17 cellular contexts compared by ENCODE assay signal in the genomic region with DNA sequence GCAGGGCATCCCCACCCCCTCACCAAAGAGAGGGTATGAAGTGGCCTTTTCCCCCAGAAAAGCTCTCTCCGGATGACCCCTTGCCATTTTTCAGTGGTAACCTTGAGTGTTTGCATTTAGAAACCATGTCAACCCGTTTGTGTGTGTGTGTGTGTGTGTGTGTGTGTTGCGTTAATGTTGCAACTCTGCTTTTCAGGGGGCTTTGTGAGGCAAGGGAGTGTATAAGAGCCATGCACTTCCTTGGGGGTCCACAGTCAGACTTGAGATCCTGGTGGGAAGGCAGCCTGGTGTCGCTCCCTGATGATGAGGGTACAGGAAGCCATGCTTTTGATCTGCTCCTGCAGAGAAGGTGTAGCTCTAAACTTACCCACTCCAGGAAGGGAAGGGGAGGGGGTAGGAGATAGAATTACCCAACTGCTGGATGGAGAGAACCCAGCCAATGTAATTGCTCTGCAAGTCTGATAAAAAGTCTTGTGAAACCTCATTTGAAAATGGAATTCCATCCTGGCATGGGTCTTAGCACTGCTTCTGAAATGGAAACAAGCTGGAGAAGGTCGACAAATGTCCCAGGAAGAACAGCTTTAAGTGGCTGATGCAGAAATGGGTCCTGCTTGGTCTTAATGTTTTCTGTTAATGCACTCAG. TPM values are rescaled to one million over a fixed set of nuclear protein-coding genes. Genes with fewer than 3 reads are reported as not detected.
DNase-seq lines count a peak whose midpoint lies in the region; ATAC-seq and TF ChIP-seq lines count a peak whose summit lies in the region.
"Had no signal": no experiment of that assay in that cellular context is flagged by ENCODE, and none has a peak within 500 bp of the region (broad histone marks: within the 10 kb centered on the region; RNA-seq: fewer than 3 reads in every experiment).

No MANE protein-coding gene starts in this region.

- 36 to 86% methylated on average over 1 to 4 of the region's 5 CpGs for WGBS in gastroesophageal sphincter (ENCODE audit: low coverage in 1 of 2), 2 donors

- DNase-seq in AG20443 (ENCODE audit: low spot score) (peak; percentile 32), NCI-H69 (lab: John Stamatoyannopoulos, UW) (peak; percentile 12), omental fat pad (ENCODE audit: low spot score) (no peak), NCI-H2227 (lab: John Stamatoyannopoulos, UW; ENCODE audit: unreplicated experiment) (no peak), G401 (ENCODE audit: low spot score) (no peak)
- DNase-seq: activated CD4-positive, alpha-beta T cell treated with anti-CD3 and anti-CD28 coated beads for 36 hours; central memory CD4-positive, alpha-beta T cell; NCI-H2227 treated with DMSO at 0.1 percent for 48 hours; occipital lobe; small intestine; T-helper 9 cell had no signal

- ATAC-seq in gastroesophageal sphincter = peak; percentile 69
- peak; percentile 71 for ATAC-seq in omental fat pad (ENCODE audit: low FRiP score)
- ATAC-seq in GM18858 (IDR thresholded peaks at IDR 0.05; ENCODE audit: unreplicated experiment) = no peak
- no peak for ATAC-seq in GM21528 (IDR thresholded peaks at IDR 0.05; ENCODE audit: low FRiP score, unreplicated experiment)
- ATAC-seq: activated CD4-positive, alpha-beta T cell treated with anti-CD3 and anti-CD28 coated beads for 36 hours; stimulated activated effector memory CD8-positive, alpha-beta T cell treated with anti-CD3 and anti-CD28 coated beads, Interleukin-12 subunit alpha, Interleukin-12 subunit beta, amount 100 ng/mL, for 72 hours had no signal

- TF ChIP-seq CTCF in gastroesophageal sphincter (IDR thresholded peaks at IDR 0.05) (no peak), omental fat pad (IDR thresholded peaks at IDR 0.05) (no peak)

- H3K27ac ChIP-seq in gastroesophageal sphincter = peak overlapping the region in 3 of 4 donors; percentile 13 to 67 (median 54)
- H3K27ac ChIP-seq: SJSA1, uterus had no signal

- H3K4me3 ChIP-seq in gastroesophageal sphincter = no peak overlapping the region
- H3K4me3 ChIP-seq: SJSA1, uterus had no signal

- in situ Hi-C loops in G401 (cut with HindIII; ENCODE audit: low sequenced_read_pairs) = no loop called here

- no peaks in the 10 kb centered on the region for H3K9me3 ChIP-seq in gastroesophageal sphincter
- H3K9me3 ChIP-seq: SJSA1, uterus had no signal

- TF ChIP-seq POLR2A in gastroesophageal sphincter (IDR thresholded peaks at IDR 0.05) = no peak

- no peak for TF ChIP-seq EP300 in gastroesophageal sphincter (IDR thresholded peaks at IDR 0.05)

- H3K4me1 ChIP-seq in gastroesophageal sphincter = peaks cover 4 to 100% (median 36%) of the 10 kb centered on the region in 3 donors

- no peaks in the 10 kb centered on the region for H3K36me3 ChIP-seq in gastroesophageal sphincter
- H3K36me3 ChIP-seq: uterus had no signal

- H3K27me3 ChIP-seq in gastroesophageal sphincter = no peaks in the 10 kb centered on the region
- H3K27me3 ChIP-seq: SJSA1, uterus had no signal

RNA-seq across cellular contexts. Expression of a gene that starts 10.7 kb away (rescaled TPM):
- total RNA-seq in gastroesophageal sphincter (10 to 100 TPM; 28.8 to 71.6 (median 47.7) TPM), omental fat pad (10 to 100 TPM; 15.9 to 53.8 (median 18.4) TPM)
- total RNA-seq in G401 (2014; rRNA removed; shearing (Covaris generic)) = 5.0 and 5.8 TPM in 2 replicates

RNA-seq across cellular contexts. Expression of a gene that starts 39.4 kb away (rescaled TPM):
- total RNA-seq in gastroesophageal sphincter (100 to 1,000 TPM; 140 to 289 (median 164) TPM), omental fat pad (100 to 1,000 TPM; 125 to 201 (median 156) TPM)
- total RNA-seq in G401 (2014; rRNA removed; shearing (Covaris generic)) = 402 and 417 TPM in 2 replicates

RNA-seq across cellular contexts. Expression of a gene that starts 52.5 kb away (rescaled TPM):
- total RNA-seq in gastroesophageal sphincter (10 to 100 TPM; 12.7 to 25.3 (median 17.1) TPM), omental fat pad (10 to 100 TPM; 17.1 to 30.1 (median 24.2) TPM)
- total RNA-seq in G401 (2014; rRNA removed; shearing (Covaris generic)) = 33.3 and 49.4 TPM in 2 replicates

Comparison
In these comparisons a context has a peak if more than half of its experiments do, and no peak if none do; other contexts are left out.
1. DNase-seq: peak in AG20443 (single experiment) and NCI-H69 (single experiment); none in omental fat pad (single experiment), NCI-H2227 (single experiment) and G401 (single experiment).
2. ATAC-seq: peak in gastroesophageal sphincter (single experiment) and omental fat pad (single experiment); none in GM18858 (single experiment) and GM21528 (single experiment).